Comparison of ENCODE assay signal across 17 cellular contexts in genomic region chr14:72558721-72559120, GRCh38.
DNase-seq lines count a peak whose midpoint lies in the region; ATAC-seq, FAIRE-seq and TF ChIP-seq lines count a peak whose summit lies in the region.
"Had no signal": no experiment of that assay in that cellular context is flagged by ENCODE, and none has a peak within 500 bp of the region (broad histone marks: within the 10 kb centered on the region; RNA-seq: fewer than 3 reads in every experiment).

No MANE protein-coding gene starts in this region.

- H3K4me1 Mint-ChIP-seq in type B pancreatic cell (ENCODE audit: unreplicated experiment) = peaks cover 14% of the 10 kb centered on the region
- H3K4me1 Mint-ChIP-seq: activated naive CD4-positive, alpha-beta T cell treated with anti-CD3 and anti-CD28 coated beads, Interleukin-2, amount 50 U/mL, for 24 hours had no signal

- no peak overlapping the region for H3K4me3 Mint-ChIP-seq in type B pancreatic cell
- H3K4me3 Mint-ChIP-seq: activated naive CD4-positive, alpha-beta T cell treated with anti-CD3 and anti-CD28 coated beads, Interleukin-2, amount 50 U/mL, for 24 hours; immature natural killer cell; stimulated activated naive CD8-positive, alpha-beta T cell treated with anti-CD3 and anti-CD28 coated beads, Interleukin-15, amount 100 ng/mL, for 72 hours; T-cell had no signal

- H3K4me3 ChIP-seq in heart left ventricle (no peak overlapping the region), left ventricle myocardium inferior (no peak overlapping the region), bronchial epithelial cell (ENCODE audit: low read depth, low read length) (no peak overlapping the region), keratinocyte (ENCODE audit: control insufficient read depth in 2 of 3, extremely low read depth in 1 of 3, insufficient read depth in 2 of 3, low read depth in 1 of 3, low read length in 3 of 3) (peak overlapping the region in 2 of 3 experiments; percentile 29 to 45)

- peak in 3 of 4 donors; percentile 37 to 49 (median 47) for ATAC-seq in heart left ventricle
- ATAC-seq in HG03354 (IDR thresholded peaks at IDR 0.05; ENCODE audit: poor library complexity, severe bottlenecking, unreplicated experiment) = no peak
- ATAC-seq: stimulated activated naive CD8-positive, alpha-beta T cell treated with anti-CD3 and anti-CD28 coated beads, Interleukin-15, amount 100 ng/mL, for 72 hours; T-cell had no signal

- FAIRE-seq in bronchial epithelial cell (lab: Jason Lieb, UNC) = no peak
- peak; percentile 99 for FAIRE-seq in keratinocyte (lab: Jason Lieb, UNC)
- FAIRE-seq: A204.1 had no signal

- H3K4me2 ChIP-seq in keratinocyte (ENCODE audit: control insufficient read depth, extremely low read depth, insufficient read depth, low read depth, low read length) = peak overlapping the region; percentile 84

- H2AFZ ChIP-seq in keratinocyte (ENCODE audit: control insufficient read depth, low read length) = no peak overlapping the region

- intact Hi-C loops in heart left ventricle (cut with DNase I) = no loop called here
- intact Hi-C loops in left ventricle myocardium inferior (cut with micrococcal nuclease) = no loop called here

- no peaks in the 10 kb centered on the region for H3K36me3 ChIP-seq in heart left ventricle
- H3K36me3 ChIP-seq in left ventricle myocardium inferior = no peaks in the 10 kb centered on the region
- H3K36me3 ChIP-seq in bronchial epithelial cell (ENCODE audit: control insufficient read depth, insufficient read depth, low read length) = no peaks in the 10 kb centered on the region
- H3K36me3 ChIP-seq in keratinocyte (ENCODE audit: control insufficient read depth in 2 of 2, extremely low read depth in 1 of 2, insufficient read depth in 2 of 2, low read length in 2 of 2) = no peaks in the 10 kb centered on the region

- dilution Hi-C loops in keratinocyte (cut with MboI; ENCODE audit: extremely low pct_ligation_motif_present, low sequenced_read_pairs) = no loop called here

- H3K27ac ChIP-seq in heart left ventricle (no peak overlapping the region), left ventricle myocardium inferior (replicated peaks) (no peak overlapping the region), keratinocyte (ENCODE audit: control insufficient read depth, insufficient read depth, low read length) (peak overlapping the region; percentile 76)

- H3K4me1 ChIP-seq in heart left ventricle = peaks cover 0 to 18% (median 4%) of the 10 kb centered on the region in 12 donors
- H3K4me1 ChIP-seq in left ventricle myocardium inferior = peaks cover 22% of the 10 kb centered on the region
- peaks cover 30% of the 10 kb centered on the region for H3K4me1 ChIP-seq in keratinocyte (ENCODE audit: control insufficient read depth, extremely low read depth, insufficient read depth, low read length)

- no peaks in the 10 kb centered on the region for H3K9me3 ChIP-seq in heart left ventricle
- H3K9me3 ChIP-seq in left ventricle myocardium inferior (replicated peaks) = no peaks in the 10 kb centered on the region
- H3K9me3 ChIP-seq in keratinocyte (ENCODE audit: control insufficient read depth, low read depth, low read length) = no peaks in the 10 kb centered on the region

- TF ChIP-seq POLR2A in heart left ventricle (IDR thresholded peaks at IDR 0.05) = no peak

- no peaks in the 10 kb centered on the region for H3K36me3 Mint-ChIP-seq in type B pancreatic cell
- H3K36me3 Mint-ChIP-seq: activated naive CD4-positive, alpha-beta T cell treated with anti-CD3 and anti-CD28 coated beads, Interleukin-2, amount 50 U/mL, for 24 hours; immature natural killer cell; T-cell had no signal

- peaks cover 16% of the 10 kb centered on the region for H3K27me3 Mint-ChIP-seq in type B pancreatic cell
- H3K27me3 Mint-ChIP-seq: activated naive CD4-positive, alpha-beta T cell treated with anti-CD3 and anti-CD28 coated beads, Interleukin-2, amount 50 U/mL, for 24 hours had no signal

- H3K27me3 ChIP-seq in heart left ventricle (no peaks in the 10 kb centered on the region), left ventricle myocardium inferior (ENCODE audit: low read depth) (no peaks in the 10 kb centered on the region), bronchial epithelial cell (ENCODE audit: control insufficient read depth, insufficient read depth, low read length) (peaks cover 1% of the 10 kb centered on the region), keratinocyte (ENCODE audit: control insufficient read depth, extremely low read depth, insufficient read depth, low read length) (peaks cover 9% of the 10 kb centered on the region)

- 69 to 82% (median 72%) methylated on average over 5 of the region's 5 CpGs for WGBS in heart left ventricle, 4 donors

- DNase-seq in heart left ventricle (no peak), left ventricle myocardium inferior (no peak), bronchial epithelial cell (ENCODE audit: low read depth) (peak; percentile 11), keratinocyte (ENCODE audit: low read depth, low spot score) (peak; percentile 55), type B pancreatic cell (ENCODE audit: extremely low spot score, unreplicated experiment) (no peak), T-helper 9 cell (no peak), NCI-H446 treated with DMSO at 0.1 percent for 48 hours (lab: John Stamatoyannopoulos, UW) (no peak)
- DNase-seq: activated CD4-positive, alpha-beta T cell treated with anti-CD3 and anti-CD28 coated beads, Interleukin-2, amount 50 U/mL, for 4 hours; effector CD8-positive, alpha-beta T cell; immature natural killer cell; NCI-H146; stimulated activated CD4-positive, alpha-beta T cell treated with anti-CD3 and anti-CD28 coated beads, Interleukin-1b, Interleukin-23, amount 100 ng/mL, for 48 hours; stimulated activated naive CD8-positive, alpha-beta T cell treated with anti-CD3 and anti-CD28 coated beads, Interleukin-15, amount 100 ng/mL, for 72 hours; T-cell had no signal

- no peaks in the 10 kb centered on the region for H3K9me3 Mint-ChIP-seq in type B pancreatic cell
- H3K9me3 Mint-ChIP-seq: activated naive CD4-positive, alpha-beta T cell treated with anti-CD3 and anti-CD28 coated beads, Interleukin-2, amount 50 U/mL, for 24 hours; stimulated activated naive CD8-positive, alpha-beta T cell treated with anti-CD3 and anti-CD28 coated beads, Interleukin-15, amount 100 ng/mL, for 72 hours; T-cell had no signal

- H3K9me1 ChIP-seq in keratinocyte (ENCODE audit: control insufficient read depth, extremely low read depth, insufficient read depth, low read length) = no peaks in the 10 kb centered on the region

- H3K79me2 ChIP-seq in keratinocyte (ENCODE audit: control insufficient read depth, insufficient read depth, low read length) = no peaks in the 10 kb centered on the region

- H3K9ac ChIP-seq in keratinocyte (ENCODE audit: control insufficient read depth, extremely low read depth, insufficient read depth, low read length) = peak overlapping the region; percentile 65

- H3K27ac Mint-ChIP-seq in type B pancreatic cell = peak overlapping the region; percentile 41
- H3K27ac Mint-ChIP-seq: immature natural killer cell, T-cell had no signal

- H4K20me1 ChIP-seq in keratinocyte (ENCODE audit: control insufficient read depth, extremely low read depth, insufficient read depth, low read length) = no peaks in the 10 kb centered on the region

- no peak for TF ChIP-seq CTCF in heart left ventricle (IDR thresholded peaks at IDR 0.05)
- TF ChIP-seq CTCF in left ventricle myocardium inferior (IDR thresholded peaks at IDR 0.05; ENCODE audit: borderline replicate concordance) = no peak
- TF ChIP-seq CTCF in bronchial epithelial cell (IDR thresholded peaks at IDR 0.05; ENCODE audit: insufficient read depth, low read length, severe bottlenecking) = no peak
- TF ChIP-seq CTCF in keratinocyte (optimal IDR thresholded peaks at IDR 0.05 in 1 of 3, IDR thresholded peaks at IDR 0.05 in 1 of 3, conservative IDR thresholded peaks at IDR 0.05 in 1 of 3; ENCODE audit: extremely low read depth in 1 of 3, insufficient read depth in 2 of 3, low read length in 3 of 3) = no peak
- no peak for TF ChIP-seq CTCF in type B pancreatic cell (conservative IDR thresholded peaks at IDR 0.05)

Comparison
In these comparisons a context has a peak if more than half of its experiments do, and no peak if none do; other contexts are left out.
1. DNase-seq: peak in bronchial epithelial cell (single experiment) and keratinocyte (single experiment); none in heart left ventricle (0 of 5), left ventricle myocardium inferior (single experiment), type B pancreatic cell (single experiment), T-helper 9 cell (single experiment) and NCI-H446 treated with DMSO at 0.1 percent for 48 hours (single experiment).
2. H3K4me3 ChIP-seq: peak in keratinocyte (2 of 3); none in heart left ventricle (0 of 12), left ventricle myocardium inferior (single experiment) and bronchial epithelial cell (single experiment).